15 cellular contexts compared by ENCODE assay signal in genomic region chrX:78997870-78998558, GRCh38. TPM values are rescaled to one million over a fixed set of nuclear protein-coding genes. Genes with fewer than 3 reads are reported as not detected.
A peak's percentile ranks its signal among the peaks of the same experiment; 100 is the strongest.
DNase-seq lines count a peak whose midpoint lies in the region; ATAC-seq lines count a peak whose summit lies in the region.
"Had no signal": no experiment of that assay in that cellular context is flagged by ENCODE, and none has a peak within 500 bp of the region (broad histone marks: within the 10 kb centered on the region; RNA-seq: fewer than 3 reads in every experiment).

No MANE protein-coding gene starts in this region.

- no peaks in the 10 kb centered on the region for H3K27me3 Mint-ChIP-seq in activated CD4-positive, alpha-beta T cell treated with anti-CD3 and anti-CD28 coated beads, Interleukin-2, amount 10 ng/mL, durations not matched to agents 24 days and 14 days
- no peaks in the 10 kb centered on the region for H3K27me3 Mint-ChIP-seq in activated naive CD8-positive, alpha-beta T cell treated with anti-CD3 and anti-CD28 coated beads, Interleukin-2, amount 10 ng/mL, durations not matched to agents 7 days and 5 days

- POLR2A ChIA-PET in activated naive CD8-positive, alpha-beta T cell treated with anti-CD3 and anti-CD28 coated beads, Interleukin-2, amount 10 ng/mL, durations not matched to agents 7 days and 5 days (lab: Charles Lee): interaction anchor here (0.6 kb wide), 1 partner anchor 440 kb away, joined by 4 read pairs; no protein-coding TSS in a partner anchor

- peak; percentile 5 to 18 for DNase-seq in stimulated activated CD4-positive, alpha-beta T cell treated with anti-CD3 and anti-CD28 coated beads, Interleukin-2, amount 100 ng/mL, for 24 hours
- DNase-seq in stimulated activated CD4-positive, alpha-beta T cell treated with anti-CD3 and anti-CD28 coated beads, Interleukin-2, amount 100 ng/mL, for 48 hours: no peak
- peak; percentile 58 for DNase-seq in activated CD4-positive, alpha-beta T cell treated with anti-CD3 and anti-CD28 coated beads, Interleukin-2, amount 10 ng/mL, durations not matched to agents 24 days and 14 days
- peak; percentile 42 for DNase-seq in activated naive CD8-positive, alpha-beta T cell treated with anti-CD3 and anti-CD28 coated beads, Interleukin-2, amount 10 ng/mL, durations not matched to agents 7 days and 5 days
- DNase-seq in NCI-H1105 treated with DMSO at 0.1 percent for 48 hours (lab: John Stamatoyannopoulos, UW): no peak
- DNase-seq in COLO668 (lab: John Stamatoyannopoulos, UW; ENCODE audit: unreplicated experiment): no peak
- no peak for DNase-seq in pons (ENCODE audit: low spot score)
- DNase-seq: adrenal gland; Karpas-422; NCI-H1694 treated with DMSO at 0.1 percent for 48 hours; SIG-M5; stimulated activated naive B cell treated with anti-CD40 and anti-IgM and Interleukin-4, amounts not matched to agents 10 μg/mL and 1 μg/mL and 100 μg/mL, for 72 hours had no signal

- no peak overlapping the region for H3K27ac Mint-ChIP-seq in activated CD4-positive, alpha-beta T cell treated with anti-CD3 and anti-CD28 coated beads, Interleukin-2, amount 10 ng/mL, durations not matched to agents 24 days and 14 days
- H3K27ac Mint-ChIP-seq in activated naive CD8-positive, alpha-beta T cell treated with anti-CD3 and anti-CD28 coated beads, Interleukin-2, amount 10 ng/mL, durations not matched to agents 7 days and 5 days: peak overlapping the region; percentile 50
- H3K27ac Mint-ChIP-seq: mesothelial cell of epicardium; stimulated activated naive B cell treated with anti-CD40 and anti-IgM and Interleukin-4, amounts not matched to agents 10 μg/mL and 1 μg/mL and 100 μg/mL, for 72 hours had no signal

- peak; percentile 76 for ATAC-seq in activated naive CD8-positive, alpha-beta T cell treated with anti-CD3 and anti-CD28 coated beads, Interleukin-2, amount 10 ng/mL, durations not matched to agents 7 days and 5 days (ENCODE audit: low read depth)
- ATAC-seq in GM18870 (IDR thresholded peaks at IDR 0.05; ENCODE audit: unreplicated experiment): no peak
- ATAC-seq: stimulated activated naive B cell treated with anti-CD40 and anti-IgM and Interleukin-4, amounts not matched to agents 10 μg/mL and 1 μg/mL and 100 μg/mL, for 72 hours had no signal

- intact Hi-C loops in activated CD4-positive, alpha-beta T cell treated with anti-CD3 and anti-CD28 coated beads, Interleukin-2, amount 10 ng/mL, durations not matched to agents 24 days and 14 days (cut with micrococcal nuclease): no loop called here

- H3K4me1 Mint-ChIP-seq in activated CD4-positive, alpha-beta T cell treated with anti-CD3 and anti-CD28 coated beads, Interleukin-2, amount 10 ng/mL, durations not matched to agents 24 days and 14 days: peaks cover 2% of the 10 kb centered on the region
- H3K4me1 Mint-ChIP-seq in activated naive CD8-positive, alpha-beta T cell treated with anti-CD3 and anti-CD28 coated beads, Interleukin-2, amount 10 ng/mL, durations not matched to agents 7 days and 5 days: peaks cover 6% of the 10 kb centered on the region
- H3K4me1 Mint-ChIP-seq: mesothelial cell of epicardium had no signal

- peaks cover 6% of the 10 kb centered on the region for H3K9me3 Mint-ChIP-seq in activated CD4-positive, alpha-beta T cell treated with anti-CD3 and anti-CD28 coated beads, Interleukin-2, amount 10 ng/mL, durations not matched to agents 24 days and 14 days
- H3K9me3 Mint-ChIP-seq in activated naive CD8-positive, alpha-beta T cell treated with anti-CD3 and anti-CD28 coated beads, Interleukin-2, amount 10 ng/mL, durations not matched to agents 7 days and 5 days: peaks cover 2% of the 10 kb centered on the region

- H3K4me3 Mint-ChIP-seq in activated CD4-positive, alpha-beta T cell treated with anti-CD3 and anti-CD28 coated beads, Interleukin-2, amount 10 ng/mL, durations not matched to agents 24 days and 14 days: no peak overlapping the region
- peak overlapping the region; percentile 17 for H3K4me3 Mint-ChIP-seq in activated naive CD8-positive, alpha-beta T cell treated with anti-CD3 and anti-CD28 coated beads, Interleukin-2, amount 10 ng/mL, durations not matched to agents 7 days and 5 days
- H3K4me3 Mint-ChIP-seq: mesothelial cell of epicardium; stimulated activated naive B cell treated with anti-CD40 and anti-IgM and Interleukin-4, amounts not matched to agents 10 μg/mL and 1 μg/mL and 100 μg/mL, for 72 hours had no signal

- no peaks in the 10 kb centered on the region for H3K36me3 Mint-ChIP-seq in activated CD4-positive, alpha-beta T cell treated with anti-CD3 and anti-CD28 coated beads, Interleukin-2, amount 10 ng/mL, durations not matched to agents 24 days and 14 days (ENCODE audit: low read depth)
- no peaks in the 10 kb centered on the region for H3K36me3 Mint-ChIP-seq in activated naive CD8-positive, alpha-beta T cell treated with anti-CD3 and anti-CD28 coated beads, Interleukin-2, amount 10 ng/mL, durations not matched to agents 7 days and 5 days
- H3K36me3 Mint-ChIP-seq: mesothelial cell of epicardium had no signal

RNA-seq across cellular contexts. Expression of gene P2RY10, which starts 52.8 kb away (rescaled TPM):
- 34.1 and 38.8 TPM in 2 replicates for total RNA-seq in activated CD4-positive, alpha-beta T cell treated with anti-CD3 and anti-CD28 coated beads, Interleukin-2, amount 10 ng/mL, durations not matched to agents 24 days and 14 days
- total RNA-seq in activated naive CD8-positive, alpha-beta T cell treated with anti-CD3 and anti-CD28 coated beads, Interleukin-2, amount 10 ng/mL, durations not matched to agents 7 days and 5 days: 10 to 100 TPM; 76.0 to 77.4 TPM
- total RNA-seq: dermis microvascular lymphatic vessel endothelial cell, mesothelial cell of epicardium had no signal

Comparison
In these comparisons a context has a peak if more than half of its experiments do, and no peak if none do; other contexts are left out.
1. DNase-seq: peak in stimulated activated CD4-positive, alpha-beta T cell treated with anti-CD3 and anti-CD28 coated beads, Interleukin-2, amount 100 ng/mL, for 24 hours (2 of 2), activated CD4-positive, alpha-beta T cell treated with anti-CD3 and anti-CD28 coated beads, Interleukin-2, amount 10 ng/mL, durations not matched to agents 24 days and 14 days (single experiment) and activated naive CD8-positive, alpha-beta T cell treated with anti-CD3 and anti-CD28 coated beads, Interleukin-2, amount 10 ng/mL, durations not matched to agents 7 days and 5 days (single experiment); none in stimulated activated CD4-positive, alpha-beta T cell treated with anti-CD3 and anti-CD28 coated beads, Interleukin-2, amount 100 ng/mL, for 48 hours (0 of 2), NCI-H1105 treated with DMSO at 0.1 percent for 48 hours (single experiment), COLO668 (single experiment) and pons (single experiment).